In genomic region chr10:95693668-95694534, GRCh38 we compare ENCODE assay signal across 8 cellular contexts. TPM values are rescaled to one million over a fixed set of nuclear protein-coding genes. Genes with fewer than 3 reads are reported as not detected.
DNase-seq lines count a peak whose midpoint lies in the region; TF ChIP-seq lines count a peak whose summit lies in the region.

A gene with protein sequence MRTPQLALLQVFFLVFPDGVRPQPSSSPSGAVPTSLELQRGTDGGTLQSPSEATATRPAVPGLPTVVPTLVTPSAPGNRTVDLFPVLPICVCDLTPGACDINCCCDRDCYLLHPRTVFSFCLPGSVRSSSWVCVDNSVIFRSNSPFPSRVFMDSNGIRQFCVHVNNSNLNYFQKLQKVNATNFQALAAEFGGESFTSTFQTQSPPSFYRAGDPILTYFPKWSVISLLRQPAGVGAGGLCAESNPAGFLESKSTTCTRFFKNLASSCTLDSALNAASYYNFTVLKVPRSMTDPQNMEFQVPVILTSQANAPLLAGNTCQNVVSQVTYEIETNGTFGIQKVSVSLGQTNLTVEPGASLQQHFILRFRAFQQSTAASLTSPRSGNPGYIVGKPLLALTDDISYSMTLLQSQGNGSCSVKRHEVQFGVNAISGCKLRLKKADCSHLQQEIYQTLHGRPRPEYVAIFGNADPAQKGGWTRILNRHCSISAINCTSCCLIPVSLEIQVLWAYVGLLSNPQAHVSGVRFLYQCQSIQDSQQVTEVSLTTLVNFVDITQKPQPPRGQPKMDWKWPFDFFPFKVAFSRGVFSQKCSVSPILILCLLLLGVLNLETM (minus strand): TSS chr10:95693927. CDS start chr10:95693899, 28 bp downstream.

- no peaks in the 10 kb centered on the region for H3K9me3 ChIP-seq in SK-N-MC (ENCODE audit: low read depth, low read length)

- H3K36me3 ChIP-seq in GM06990 (ENCODE audit: control insufficient read depth, insufficient read depth, low read length) = peaks cover 6% of the 10 kb centered on the region; the same call in 1 of the 2 replicates
- peaks cover 4% of the 10 kb centered on the region; the same call in 1 of the 2 replicates for H3K36me3 ChIP-seq in SK-N-MC (ENCODE audit: insufficient read depth, low read length)

- peak within 1 kb of the TSS; percentile 84 for H3K9ac ChIP-seq in SK-N-MC (ENCODE audit: insufficient read length)

- no peaks in the 10 kb centered on the region for H3K27me3 ChIP-seq in GM06990 (replicated peaks; ENCODE audit: control insufficient read depth, insufficient read depth, low read length)

- H3K4me3 ChIP-seq in GM06990 (replicated peaks; ENCODE audit: low read depth, low read length) (peak within 1 kb of the TSS; percentile 95), HFF-Myc (replicated peaks; ENCODE audit: low read depth, low read length) (peak within 1 kb of the TSS; percentile 92), SK-N-MC (peak within 1 kb of the TSS; percentile 87)

- DNase-seq in GM06990 (ENCODE audit: extremely low read depth, insufficient read length) (peak; percentile 97), HFF-Myc (ENCODE audit: extremely low read depth, low read depth) (peak; percentile 100), NAMALWA (ENCODE audit: low spot score) (peak; percentile 100), SK-N-MC (ENCODE audit: low read depth, low spot score) (peak; percentile 83), germinal center (ENCODE audit: low spot score) (peak; percentile 99), nucleus accumbens (lab: John Stamatoyannopoulos, UW) (peak; percentile 56 to 99 (median 97))
- DNase-seq in activated naive CD4-positive, alpha-beta T cell treated with anti-CD3 and anti-CD28 coated beads, Interleukin-2, amount 50 U/mL, for 16 hours = peak; percentile 95

- TF ChIP-seq CTCF in GM06990 (IDR thresholded peaks at IDR 0.05; ENCODE audit: insufficient read depth, low read length, poor library complexity, severe bottlenecking) (peak; percentile 98), HFF-Myc (IDR thresholded peaks at IDR 0.05; ENCODE audit: low read depth, low read length, missing control alignments) (peak; percentile 99)

- no peak within 1 kb of the TSS for H3K27ac ChIP-seq in SK-N-MC
- no peak within 1 kb of the TSS for H3K27ac ChIP-seq in temporal lobe (ENCODE audit: low read depth, low read length)

RNA-seq across cellular contexts. Expression of the gene that starts here (rescaled TPM):
- total RNA-seq in temporal lobe = 12.5 TPM
